Comparison of ENCODE assay signal across 9 cellular contexts in the genomic region with DNA sequence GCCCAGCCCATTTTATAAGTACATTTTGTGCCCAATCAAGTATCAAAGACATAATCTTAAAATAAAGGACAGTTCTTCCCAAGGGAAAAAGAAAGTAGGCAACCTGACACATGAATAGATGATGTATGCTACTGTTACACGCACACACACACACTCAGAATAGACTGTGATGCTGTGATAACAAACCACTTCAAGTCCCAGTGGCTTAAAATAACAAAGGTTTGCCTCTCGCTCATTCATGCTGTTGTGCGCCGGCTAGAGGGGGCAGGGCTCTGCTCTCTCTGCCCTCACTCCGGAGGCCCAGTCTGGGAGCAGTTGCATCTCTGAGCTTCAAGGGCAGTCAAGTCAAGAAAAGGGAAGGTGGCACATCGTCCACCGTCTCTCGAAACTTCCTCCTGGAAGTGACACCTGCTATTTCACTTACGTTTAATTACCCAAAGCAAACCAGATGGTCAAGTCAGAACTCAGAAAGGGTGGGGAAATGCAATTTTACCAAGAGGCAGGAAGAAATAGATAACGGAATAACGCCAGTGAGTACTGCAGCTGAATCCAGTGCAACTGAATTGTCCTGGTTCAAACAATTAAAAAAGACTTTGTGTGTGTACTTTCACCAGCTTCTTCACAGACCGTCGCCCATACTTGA.
DNase-seq lines count a peak whose midpoint lies in the region; ATAC-seq and TF ChIP-seq lines count a peak whose summit lies in the region.
"Had no signal": no experiment of that assay in that cellular context is flagged by ENCODE, and none has a peak within 500 bp of the region (broad histone marks: within the 10 kb centered on the region; RNA-seq: fewer than 3 reads in every experiment).

No MANE protein-coding gene starts in this region.

- no peaks in the 10 kb centered on the region for H3K36me3 Mint-ChIP-seq in nephron (ENCODE audit: low read depth)

- H3K27ac Mint-ChIP-seq in nephron = peak overlapping the region; percentile 27 to 51 (median 40)

- peak overlapping the region in 2 of 3 experiments; percentile 22 to 29 for H3K4me3 Mint-ChIP-seq in nephron

- peak overlapping the region; percentile 88 for H3K27ac ChIP-seq in BLaER1
- H3K27ac ChIP-seq in coronary artery = peak overlapping the region; percentile 13 to 54

- H3K9me3 ChIP-seq in BLaER1 = no peaks in the 10 kb centered on the region
- H3K9me3 ChIP-seq: thoracic aorta had no signal

- H3K9ac ChIP-seq in BLaER1 = peak overlapping the region; percentile 78

- peak; percentile 80 for DNase-seq in NCI-H748 (lab: John Stamatoyannopoulos, UW; ENCODE audit: unreplicated experiment)
- no peak for DNase-seq in coronary artery (ENCODE audit: low spot score)
- no peak for DNase-seq in AG20443 (ENCODE audit: low spot score)
- no peak for DNase-seq in stimulated activated CD4-positive, alpha-beta T cell treated with anti-CD3 and anti-CD28 coated beads, Interleukin-4, amount 100 ng/mL, for 1 hour

- peak overlapping the region; percentile 93 for H3K4me2 ChIP-seq in BLaER1

- ATAC-seq in GM18907 (IDR thresholded peaks at IDR 0.05; ENCODE audit: unreplicated experiment) (peak; percentile 89), HG03060 (IDR thresholded peaks at IDR 0.05; ENCODE audit: low read depth, unreplicated experiment) (peak; percentile 82)

- peaks cover 27% of the 10 kb centered on the region for H4K20me1 ChIP-seq in BLaER1

- H3K4me1 Mint-ChIP-seq in nephron = peaks cover 24% of the 10 kb centered on the region

- H3K4me3 ChIP-seq in BLaER1 (peak overlapping the region; percentile 58), coronary artery (peak overlapping the region; percentile 3)

- peaks cover 4% of the 10 kb centered on the region for H3K27me3 Mint-ChIP-seq in nephron (ENCODE audit: low read depth)

- no peaks in the 10 kb centered on the region for H3K27me3 ChIP-seq in BLaER1

- H3K9me3 Mint-ChIP-seq in nephron = no peaks in the 10 kb centered on the region

- peaks cover 15% of the 10 kb centered on the region for H3K36me3 ChIP-seq in BLaER1
- H3K36me3 ChIP-seq: thoracic aorta had no signal

- TF ChIP-seq CTCF in coronary artery (IDR thresholded peaks at IDR 0.05) (no peak), nephron (IDR thresholded peaks at IDR 0.05; ENCODE audit: unreplicated experiment in 3 of 3) (no peak)

- peaks cover 81% of the 10 kb centered on the region for H3K4me1 ChIP-seq in BLaER1
